In the genomic region with DNA sequence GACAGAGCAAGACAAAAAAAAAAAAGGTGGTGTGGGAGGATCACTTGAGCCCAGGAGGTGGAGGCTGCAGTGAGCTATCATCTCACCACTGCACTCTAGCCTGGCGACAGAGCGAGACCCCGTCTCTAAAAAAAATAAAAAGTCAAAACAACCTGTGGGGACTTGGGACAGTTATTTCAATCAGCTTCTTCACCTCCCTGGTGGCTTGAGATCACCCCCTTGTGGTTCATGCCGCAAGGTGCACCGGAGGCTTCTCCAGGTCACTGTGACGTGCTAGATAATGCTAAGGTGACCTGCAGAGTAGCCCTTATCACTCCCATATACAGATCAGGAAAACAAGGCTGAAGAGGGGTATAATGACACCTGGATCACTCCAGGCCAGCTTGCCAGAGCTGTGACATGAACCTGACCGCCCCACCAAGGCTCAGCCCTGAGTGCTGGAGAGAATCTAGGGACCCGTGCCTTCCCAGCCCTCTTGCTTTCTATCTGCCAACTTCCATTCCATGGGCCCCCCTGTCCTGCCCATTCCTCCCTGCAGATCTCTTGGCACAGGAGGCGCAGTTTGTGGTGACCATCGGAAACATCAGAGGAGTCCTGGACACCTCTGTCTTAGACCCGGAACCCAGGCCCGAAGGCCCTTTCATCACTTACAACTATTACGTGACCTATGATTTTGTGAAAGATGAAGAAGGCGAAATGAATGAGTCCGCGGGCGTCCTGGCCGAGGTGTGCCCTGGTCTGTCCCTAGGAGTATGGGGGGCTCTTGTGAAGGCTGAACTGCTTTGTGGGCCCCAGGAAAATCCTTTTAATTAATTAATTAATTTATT, we compare ENCODE assay signal across 8 cellular contexts. TPM values are rescaled to one million over a fixed set of nuclear protein-coding genes. Genes with fewer than 3 reads are reported as not detected.
DNase-seq lines count a peak whose midpoint lies in the region; ATAC-seq and TF ChIP-seq lines count a peak whose summit lies in the region.

No MANE protein-coding gene starts in this region.

- peak; percentile 92 for TF ChIP-seq CTCF in WI38 (IDR thresholded peaks at IDR 0.05; ENCODE audit: low read depth, low read length)
- TF ChIP-seq CTCF in right lobe of liver (IDR thresholded peaks at IDR 0.05): peak; percentile 76 to 86 (median 82)

- no peaks in the 10 kb centered on the region for H3K9me3 ChIP-seq in right lobe of liver

- H3K4me3 Mint-ChIP-seq in central memory CD8-positive, alpha-beta T cell: no peak overlapping the region

- peaks cover 2% of the 10 kb centered on the region for H3K36me3 Mint-ChIP-seq in central memory CD8-positive, alpha-beta T cell (ENCODE audit: insufficient read depth)

- no peaks in the 10 kb centered on the region for H3K27me3 ChIP-seq in right lobe of liver

- peaks cover 0 to 2% (median 0%) of the 10 kb centered on the region in 4 donors for H3K4me1 ChIP-seq in right lobe of liver

- no peak overlapping the region for H3K27ac Mint-ChIP-seq in central memory CD8-positive, alpha-beta T cell (ENCODE audit: low read depth)

- no peak overlapping the region for H3K27ac ChIP-seq in right lobe of liver

- no peak for TF ChIP-seq POLR2A in right lobe of liver (IDR thresholded peaks at IDR 0.05)

- H3K36me3 ChIP-seq in right lobe of liver: no peaks in the 10 kb centered on the region

- 63% methylated on average over 12 of the region's 18 CpGs for WGBS in right lobe of liver (ENCODE audit: insufficient coverage, low coverage, low lambda C conversion rate, missing lambda C conversion rate)

- H3K4me1 Mint-ChIP-seq in central memory CD8-positive, alpha-beta T cell: peaks cover 8% of the 10 kb centered on the region

- peak; percentile 82 for ATAC-seq in central memory CD8-positive, alpha-beta T cell (replicated peaks; ENCODE audit: extremely low read depth, poor library complexity, severe bottlenecking)
- ATAC-seq in right lobe of liver: peak; percentile 95 to 99 (median 96)
- ATAC-seq in GM18519 (IDR thresholded peaks at IDR 0.05; ENCODE audit: low FRiP score, unreplicated experiment): no peak

- H3K27me3 Mint-ChIP-seq in central memory CD8-positive, alpha-beta T cell: no peaks in the 10 kb centered on the region

- H3K4me3 ChIP-seq in WI38 (ENCODE audit: low read depth, low read length) (no peak overlapping the region), right lobe of liver (no peak overlapping the region)

- no peaks in the 10 kb centered on the region for H3K9me3 Mint-ChIP-seq in central memory CD8-positive, alpha-beta T cell

- intact Hi-C loops in right lobe of liver (cut with DNase I): loop anchor here in 1 of 2 donors (10.0 kb wide), 1 partner anchor 46 kb away; no protein-coding TSS in a partner anchor

- DNase-seq in activated gamma-delta T cell treated with Interleukin-2 at 50 U/mL for 16 hours (peak; percentile 63), activated gamma-delta T cell (lab: John Stamatoyannopoulos, UW) (no peak), NCI-H187 treated with DMSO at 0.1 percent for 48 hours (lab: John Stamatoyannopoulos, UW) (peak; percentile 8), right lobe of liver (peak; percentile 64 to 81 (median 80))
- peak; percentile 56 to 68 for DNase-seq in central memory CD8-positive, alpha-beta T cell (ENCODE audit: low spot score in 2 of 2)
- peak; percentile 43 to 46 for DNase-seq in stimulated activated CD8-positive, alpha-beta memory T cell treated with anti-CD3 and anti-CD28 coated beads, Interleukin-4, amount 100 ng/mL, for 4 hours (ENCODE audit: low read depth in 2 of 2, low spot score in 1 of 2)

RNA-seq across cellular contexts. Expression of gene LRRC43, which starts 8.1 kb away (rescaled TPM):
- under 1 TPM in 3 of 6 experiments, not detected in 3; 0.26 to 0.37 (median 0.31) TPM for total RNA-seq in right lobe of liver

RNA-seq across cellular contexts. Expression of gene B3GNT4, which starts 12.5 kb away (rescaled TPM):
- total RNA-seq in right lobe of liver: under 1 TPM in 2 of 6 experiments, not detected in 4; 0.42 to 0.43 TPM

RNA-seq across cellular contexts. Expression of gene IL31, which starts 17.0 kb away (rescaled TPM):
- not detected for total RNA-seq in right lobe of liver

RNA-seq across cellular contexts. Expression of gene DIABLO, which starts 34.8 kb away (rescaled TPM):
- total RNA-seq in right lobe of liver: 10 to 100 TPM; 21.0 to 41.0 (median 24.1) TPM
